Comparison of ENCODE assay signal across 15 cellular contexts in genomic region chr2:233430091-233430490, GRCh38.
DNase-seq lines count a peak whose midpoint lies in the region; ATAC-seq, FAIRE-seq and TF ChIP-seq lines count a peak whose summit lies in the region.
"Had no signal": no experiment of that assay in that cellular context is flagged by ENCODE, and none has a peak within 500 bp of the region (broad histone marks: within the 10 kb centered on the region; RNA-seq: fewer than 3 reads in every experiment).

No MANE protein-coding gene starts in this region.

- DNase-seq in A549 (ENCODE audit: low read depth in 1 of 2, low spot score in 1 of 2) = peak in 1 of 2 experiments; percentile 66
- peak; percentile 95 for DNase-seq in EH (ENCODE audit: low read depth)
- DNase-seq in T-helper 17 cell = no peak
- peak in 1 of 2 donors; percentile 35 for DNase-seq in left colon
- no peak for DNase-seq in natural killer cell
- DNase-seq in hippocampal formation (lab: John Stamatoyannopoulos, UW) = no peak
- no peak for DNase-seq in SKM-1 (lab: John Stamatoyannopoulos, UW; ENCODE audit: unreplicated experiment)
- DNase-seq: activated CD4-positive, alpha-beta T cell treated with anti-CD3 and anti-CD28 coated beads, Interleukin-2, amount 50 U/mL, for 48 hours; C1 segment of cervical spinal cord; NCI-H510A; stimulated activated naive B cell treated with anti-CD40 and anti-IgM and Interleukin-4, amounts not matched to agents 10 μg/mL and 1 μg/mL and 100 μg/mL, for 72 hours had no signal

- no peaks in the 10 kb centered on the region for H3K27me3 Mint-ChIP-seq in T-helper 17 cell
- H3K27me3 Mint-ChIP-seq in natural killer cell (ENCODE audit: low read depth in 2 of 2) = no peaks in the 10 kb centered on the region
- H3K27me3 Mint-ChIP-seq: stimulated activated naive B cell treated with anti-CD40 and anti-IgM and Interleukin-4, amounts not matched to agents 10 μg/mL and 1 μg/mL and 100 μg/mL, for 72 hours had no signal

- ATAC-seq in A549 (peak in 1 of 2 experiments; percentile 63; a peak in 3 of 6 replicates), T-helper 17 cell (no peak), left colon (peak; percentile 81), natural killer cell (no peak), GM18498 (IDR thresholded peaks at IDR 0.05; ENCODE audit: unreplicated experiment) (no peak)
- ATAC-seq: stimulated activated naive B cell treated with anti-CD40 and anti-IgM and Interleukin-4, amounts not matched to agents 10 μg/mL and 1 μg/mL and 100 μg/mL, for 72 hours had no signal

- TF ChIP-seq CTCF in A549 (IDR thresholded peaks at IDR 0.05) = no peak
- no peak for TF ChIP-seq CTCF in natural killer cell (IDR thresholded peaks at IDR 0.05)

- CTCF ChIA-PET in A549 (lab: Yijun Ruan, JAX) = interaction anchor here (1.0 to 23.2 kb wide), 7 partner anchors 9 to 403 kb away, joined by 3 to 356 read pairs (median 4); partner anchors contain the start of gene ATG16L1

- TF ChIP-seq EP300 in A549 (IDR thresholded peaks at IDR 0.05) = peak in 1 of 2 experiments; percentile 25; a peak in 1 of 5 replicates

- intact Hi-C loops in left colon (cut with DNase I, micrococcal nuclease) = no loop called here
- intact Hi-C loops in natural killer cell (cut with micrococcal nuclease) = no loop called here

- POLR2A ChIA-PET in A549 (lab: Yijun Ruan, JAX) = no interaction called here

- peaks cover 76% of the 10 kb centered on the region for H3K4me1 ChIP-seq in A549

- 0 out of 3 replicates have a peak overlapping the region, but pooled peaks have one; percentile 5 for H3K4me3 ChIP-seq in A549
- H3K4me3 ChIP-seq: cardiac muscle cell had no signal

- peak overlapping the region; percentile 83 for H3K27ac Mint-ChIP-seq in T-helper 17 cell
- H3K27ac Mint-ChIP-seq in natural killer cell = peak overlapping the region in 1 of 2 donors; percentile 17
- H3K27ac Mint-ChIP-seq: activated T-helper 2 cell treated with anti-CD3 and anti-CD28 coated beads, Interferon-gamma antibody, Interleukin-2, Interleukin-4, amounts not matched to agents 10 μg/mL and 5 μg/mL and 100 μg/mL, durations not matched to agents 14 hours and 24 hours and 36 hours had no signal

- H3K36me3 Mint-ChIP-seq in T-helper 17 cell (ENCODE audit: low read depth) (peaks cover 3% of the 10 kb centered on the region), natural killer cell (peaks cover 9% of the 10 kb centered on the region)

- H3K4me1 Mint-ChIP-seq in T-helper 17 cell (peaks cover 54% of the 10 kb centered on the region), natural killer cell (peaks cover 72 to 75% of the 10 kb centered on the region in 2 donors)

- FAIRE-seq in A549 (lab: Jason Lieb, UNC) = no peak
- FAIRE-seq: RCC 7860 had no signal

- no peak for TF ChIP-seq POLR2A in A549 (IDR thresholded peaks at IDR 0.05; ENCODE audit: low read length)

- H3K4me2 ChIP-seq in A549 = peak overlapping the region; percentile 63

- H3K9me3 ChIP-seq in A549 (peaks cover 10% of the 10 kb centered on the region), T-helper 17 cell (ENCODE audit: control insufficient read depth, low read length, poor library complexity, severe bottlenecking) (no peaks in the 10 kb centered on the region)

- WGBS in A549 (ENCODE audit: missing lambda C conversion rate) = 14% methylated on average over 4 of the region's 4 CpGs

- peak overlapping the region; percentile 95 to 99 for H3K27ac ChIP-seq in A549

- TF ChIP-seq RAD21 in A549 (conservative IDR thresholded peaks at IDR 0.05 in 1 of 2, IDR thresholded peaks at IDR 0.05 in 1 of 2) = no peak

- H3K9me3 Mint-ChIP-seq in natural killer cell = no peaks in the 10 kb centered on the region

- H3K4me3 Mint-ChIP-seq in T-helper 17 cell (peak overlapping the region; percentile 60), natural killer cell (no peak overlapping the region)
- H3K4me3 Mint-ChIP-seq: stimulated activated naive B cell treated with anti-CD40 and anti-IgM and Interleukin-4, amounts not matched to agents 10 μg/mL and 1 μg/mL and 100 μg/mL, for 72 hours had no signal

TF ChIP-seq in A549, 52 proteins besides CTCF, POLR2A, EP300 and RAD21:
- TF ChIP-seq EHF (CRISPR knock-in tag; IDR thresholded peaks at IDR 0.05) (no peak), JUN (IDR thresholded peaks at IDR 0.05) (no peak), GATA3 (IDR thresholded peaks at IDR 0.05; ENCODE audit: borderline replicate concordance) (peak; percentile 86), MAX (IDR thresholded peaks at IDR 0.05) (no peak), FOSL2 (IDR thresholded peaks at IDR 0.05) (no peak), FOSL2 (CRISPR knock-in tag; IDR thresholded peaks at IDR 0.05) (peak; percentile 36; the same call in 1 of the 2 replicates), HOXA7 (CRISPR knock-in tag; IDR thresholded peaks at IDR 0.05) (0 out of 2 replicates have a peak, but pooled peaks have one; percentile 72), BHLHE40 (IDR thresholded peaks at IDR 0.05; ENCODE audit: low read depth, low read length) (no peak), MYC (IDR thresholded peaks at IDR 0.05; ENCODE audit: borderline replicate concordance, low read length) (no peak), FOXS1 (CRISPR knock-in tag; IDR thresholded peaks at IDR 0.05) (no peak), JUNB (IDR thresholded peaks at IDR 0.05) (no peak), ATOH8 (CRISPR knock-in tag; IDR thresholded peaks at IDR 0.05; ENCODE audit: low read depth) (peak; percentile 57; the same call in 1 of the 2 replicates), EHMT2 (IDR thresholded peaks at IDR 0.05; ENCODE audit: low read depth) (no peak), RNF2 (IDR thresholded peaks at IDR 0.05; ENCODE audit: borderline replicate concordance, low read depth) (no peak), PBX3 (IDR thresholded peaks at IDR 0.05) (no peak), CEBPB (IDR thresholded peaks at IDR 0.05) (peak in 1 of 2 experiments; percentile 46; a peak in 1 of 4 replicates), POLR2AphosphoS2 (conservative IDR thresholded peaks at IDR 0.05; ENCODE audit: low read length) (no peak), HOXB5 (CRISPR knock-in tag; IDR thresholded peaks at IDR 0.05) (no peak), HES2 (IDR thresholded peaks at IDR 0.05) (no peak), CBX2 (IDR thresholded peaks at IDR 0.05; ENCODE audit: borderline replicate concordance, low read depth) (no peak)
